13 cellular contexts compared by ENCODE assay signal in genomic region chr4:8160233-8160560, GRCh38. TPM values are rescaled to one million over a fixed set of nuclear protein-coding genes. Genes with fewer than 3 reads are reported as not detected.
DNase-seq lines count a peak whose midpoint lies in the region; ATAC-seq, FAIRE-seq and TF ChIP-seq lines count a peak whose summit lies in the region.
"Had no signal": no experiment of that assay in that cellular context is flagged by ENCODE, and none has a peak within 500 bp of the region (broad histone marks: within the 10 kb centered on the region; RNA-seq: fewer than 3 reads in every experiment).

No MANE protein-coding gene starts in this region.

- intact Hi-C loops in GM12878 (cut with micrococcal nuclease; ENCODE audit: unreplicated experiment): no loop called here

- no peak for FAIRE-seq in GM12878 (lab: Jason Lieb, UNC)
- FAIRE-seq: A549, HTR-8/SVneo had no signal

- 72% methylated on average over 4 of the region's 4 CpGs for WGBS in GM12878 (ENCODE audit: insufficient coverage, insufficient replicate concordance, low lambda C conversion rate, missing lambda C conversion rate)

- H3K4me1 Mint-ChIP-seq in nephron progenitor cell: peaks cover 22% of the 10 kb centered on the region

- CTCF ChIA-PET in GM12878 (lab: Yijun Ruan, JAX): no interaction called here

- peak overlapping the region; percentile 68; the same call in 1 of the 2 replicates for H3K9ac ChIP-seq in GM12878 (ENCODE audit: control insufficient read depth, insufficient read depth, low read length)

- no peak overlapping the region for H3K27ac Mint-ChIP-seq in nephron progenitor cell

- POLR2A ChIA-PET in GM12878 (lab: Charles Lee): interaction anchor here (1.1 kb wide), 1 partner anchor 12 kb away, joined by 3 read pairs; no protein-coding TSS in a partner anchor

- no peak overlapping the region for H2AFZ ChIP-seq in GM12878 (ENCODE audit: control insufficient read depth, low read depth, low read length)

- no peak overlapping the region for H3K27ac ChIP-seq in GM12878 (ENCODE audit: control insufficient read depth, insufficient read depth)

- H3K4me3 Mint-ChIP-seq in nephron progenitor cell: peak overlapping the region; percentile 78

- H3K9me3 ChIP-seq in GM12878 (replicated peaks; ENCODE audit: control insufficient read depth, insufficient read depth, low read length): no peaks in the 10 kb centered on the region
- H3K9me3 ChIP-seq: A549, right atrium auricular region had no signal

- no peaks in the 10 kb centered on the region for H3K9me3 Mint-ChIP-seq in nephron progenitor cell

- no peaks in the 10 kb centered on the region for H4K20me1 ChIP-seq in GM12878 (ENCODE audit: control insufficient read depth, insufficient read depth)

- in situ Hi-C loops in GM12878 (cut with MboI): no loop called here

- no peaks in the 10 kb centered on the region for H3K27me3 ChIP-seq in GM12878 (replicated peaks in 1 of 2; ENCODE audit: control insufficient read depth in 2 of 2, insufficient read depth in 2 of 2, low read length in 1 of 2)
- H3K27me3 ChIP-seq: right atrium auricular region had no signal

- no peaks in the 10 kb centered on the region; the same call in 1 of the 2 replicates for H3K79me2 ChIP-seq in GM12878 (ENCODE audit: control insufficient read depth, insufficient read depth, low read length)

- TF ChIP-seq POLR2A in GM12878 (IDR thresholded peaks at IDR 0.05; ENCODE audit: low read depth, low read length): no peak

- no peak for TF ChIP-seq RAD21 in GM12878 (IDR thresholded peaks at IDR 0.05; ENCODE audit: insufficient read depth, low read depth, low read length)

- no peak for TF ChIP-seq CTCF in GM12878 (IDR thresholded peaks at IDR 0.05 in 2 of 3, conservative IDR thresholded peaks at IDR 0.05 in 1 of 3; ENCODE audit: control insufficient read depth in 2 of 3, extremely low read depth in 1 of 3, insufficient read depth in 1 of 3, low read depth in 3 of 3, low read length in 3 of 3)
- no peak for TF ChIP-seq CTCF in nephron progenitor cell (IDR thresholded peaks at IDR 0.05)

- peak; percentile 20 for DNase-seq in NCI-H510A treated with DMSO at 0.1 percent for 48 hours (lab: John Stamatoyannopoulos, UW)
- no peak for DNase-seq in NCI-H510A (lab: John Stamatoyannopoulos, UW)
- DNase-seq in COLO668 (lab: John Stamatoyannopoulos, UW; ENCODE audit: unreplicated experiment): peak; percentile 50
- no peak for DNase-seq in GM12878 (ENCODE audit: low read depth, low spot score)
- DNase-seq in nephron progenitor cell: no peak
- no peak for DNase-seq in NCI-H1092 treated with DMSO at 0.1 percent for 48 hours (lab: John Stamatoyannopoulos, UW)
- DNase-seq in stimulated activated CD4-positive, alpha-beta T cell treated with anti-CD3 and anti-CD28 coated beads, Interleukin-1b, Interleukin-23, amount 100 ng/mL, for 48 hours: no peak
- DNase-seq: left colon; stimulated activated naive CD4-positive, alpha-beta T cell had no signal

- H3K4me3 ChIP-seq in GM12878: no peak overlapping the region

- TF ChIP-seq EP300 in GM12878 (IDR thresholded peaks at IDR 0.05; ENCODE audit: borderline replicate concordance in 1 of 2, control insufficient read depth in 1 of 2, low read depth in 2 of 2, low read length in 2 of 2): no peak

- H3K36me3 Mint-ChIP-seq in nephron progenitor cell (ENCODE audit: low read depth): no peaks in the 10 kb centered on the region

- RAD21 ChIA-PET in GM12878 (lab: Charles Lee; ENCODE audit: unreplicated experiment): no interaction called here

- peaks cover 92% of the 10 kb centered on the region for H3K27me3 Mint-ChIP-seq in nephron progenitor cell (ENCODE audit: low read depth, poor library complexity)

- peaks cover 5% of the 10 kb centered on the region for H3K4me1 ChIP-seq in GM12878 (ENCODE audit: control insufficient read depth, insufficient read depth, low read length)

- SMC1A ChIA-PET in GM12878 (lab: Charles Lee; ENCODE audit: uncharacterized antibody, unreplicated experiment): interaction anchor here (1.6 kb wide), 1 partner anchor 9 kb away, joined by 4 read pairs; no protein-coding TSS in a partner anchor

- ATAC-seq in GM12878 (no peak), HG02642 (IDR thresholded peaks at IDR 0.05; ENCODE audit: poor library complexity, unreplicated experiment) (no peak)
- ATAC-seq: A549, left colon had no signal

- peak overlapping the region; percentile 100; the same call in 1 of the 2 replicates for H3K4me2 ChIP-seq in GM12878 (ENCODE audit: control insufficient read depth, insufficient read depth)

- BruUV-seq in GM12878 (replicated peaks; lab: Mats Ljungman, UMichigan): no TSS peak

- H3K36me3 ChIP-seq in GM12878 (ENCODE audit: control insufficient read depth in 2 of 2, insufficient read depth in 2 of 2, low read length in 1 of 2): no peaks in the 10 kb centered on the region
- H3K36me3 ChIP-seq: right atrium auricular region had no signal

TF ChIP-seq in GM12878, 131 proteins besides CTCF, POLR2A, EP300 and RAD21:
- no peak for TF ChIP-seq MEF2B (IDR thresholded peaks at IDR 0.05; ENCODE audit: partially characterized antibody, poor library complexity, severe bottlenecking)

RNA-seq across cellular contexts. Expression of gene ABLIM2, which starts 1.6 kb away (rescaled TPM):
- 0.37 and 0.42 TPM in 2 replicates for total RNA-seq in GM12878 (2013; cell fraction: nucleolus; rRNA removed)
- total RNA-seq in GM12878 (2014; rRNA removed) (not detected in 2 replicates), GM12878 (2014; rRNA removed; fragmentation: Illumina TruSeq; extraction: Trizol) (not detected in 2 replicates), GM12878 (2021) (0.15 TPM in 1 of 2 replicates, not detected in the other)
- polyA plus RNA-seq in GM12878 (2011; ENCODE audit: low read depth): not detected
- polyA plus RNA-seq in GM12878 (2011; rRNA removed) (0.04 and 0.05 TPM in 2 replicates), GM12878 (2014; fragmentation: Illumina TruSeq; extraction: Trizol) (0.33 TPM in 1 of 2 replicates, not detected in the other), GM12878 (2014; fragmentation: Nextera tagmentation; extraction: Ambion mirVana) (under 1 TPM in 1 of 2 experiments, not detected in 1; 0.03 TPM), GM12878 (2014; rRNA removed) (not detected in 2 replicates), GM12878 (2016; fragmentation: Nextera tagmentation; extraction: Ambion mirVana) (not detected)
- 0.03 TPM in 2 replicates for polyA plus RNA-seq in GM12878 (2011; cell fraction: cytosol; rRNA removed)
- polyA plus RNA-seq in GM12878 (2011; cell fraction: nucleus; rRNA removed): 0.09 and 1.5 TPM in 2 replicates
- 0.07 and 0.14 TPM in 2 replicates for polyA plus RNA-seq in GM12878 (2012)
- not detected in 2 replicates for polyA minus RNA-seq in GM12878 (2011; rRNA and poly(A)+ RNA removed)
- not detected in 2 replicates for polyA minus RNA-seq in GM12878 (2011; cell fraction: cytosol; rRNA and poly(A)+ RNA removed)
- polyA minus RNA-seq in GM12878 (2011; cell fraction: nucleus; rRNA and poly(A)+ RNA removed): 0.29 TPM in 1 of 2 replicates, not detected in the other

RNA-seq across cellular contexts. Expression of gene SH3TC1, which starts 38.9 kb away (rescaled TPM):
- 199 and 223 TPM in 2 replicates for total RNA-seq in GM12878 (2013; cell fraction: nucleolus; rRNA removed)
- 30.4 and 33.1 TPM in 2 replicates for total RNA-seq in GM12878 (2014; rRNA removed)
- 14.6 and 15.4 TPM in 2 replicates for total RNA-seq in GM12878 (2014; rRNA removed; fragmentation: Illumina TruSeq; extraction: Trizol)
- 39.6 and 47.0 TPM in 2 replicates for total RNA-seq in GM12878 (2021)
- 11.1 TPM for polyA plus RNA-seq in GM12878 (2011; ENCODE audit: low read depth)
- polyA plus RNA-seq in GM12878 (2011; rRNA removed): 13.0 and 19.8 TPM in 2 replicates
- 23.9 and 42.0 TPM in 2 replicates for polyA plus RNA-seq in GM12878 (2011; cell fraction: cytosol; rRNA removed)
- polyA plus RNA-seq in GM12878 (2011; cell fraction: nucleus; rRNA removed): 186 and 189 TPM in 2 replicates
- polyA plus RNA-seq in GM12878 (2012): 21.8 and 26.5 TPM in 2 replicates
- polyA plus RNA-seq in GM12878 (2014; fragmentation: Illumina TruSeq; extraction: Trizol): 2.6 and 7.4 TPM in 2 replicates
- polyA plus RNA-seq in GM12878 (2014; fragmentation: Nextera tagmentation; extraction: Ambion mirVana): under 1 TPM; 0.19 to 0.62 TPM
- 28.4 and 31.8 TPM in 2 replicates for polyA plus RNA-seq in GM12878 (2014; rRNA removed)
- 10 to 100 TPM; 17.0 to 19.8 TPM for polyA plus RNA-seq in GM12878 (2016; fragmentation: Nextera tagmentation; extraction: Ambion mirVana)
- polyA minus RNA-seq in GM12878 (2011; rRNA and poly(A)+ RNA removed): 23.7 and 77.3 TPM in 2 replicates
- polyA minus RNA-seq in GM12878 (2011; cell fraction: cytosol; rRNA and poly(A)+ RNA removed): 22.4 and 33.3 TPM in 2 replicates
- 101 and 153 TPM in 2 replicates for polyA minus RNA-seq in GM12878 (2011; cell fraction: nucleus; rRNA and poly(A)+ RNA removed)

Comparison
In these comparisons a context has a peak if more than half of its experiments do, and no peak if none do; other contexts are left out.
1. DNase-seq: peak in NCI-H510A treated with DMSO at 0.1 percent for 48 hours (single experiment) and COLO668 (single experiment); none in NCI-H510A (single experiment), GM12878 (single experiment), nephron progenitor cell (single experiment), NCI-H1092 treated with DMSO at 0.1 percent for 48 hours (single experiment) and stimulated activated CD4-positive, alpha-beta T cell treated with anti-CD3 and anti-CD28 coated beads, Interleukin-1b, Interleukin-23, amount 100 ng/mL, for 48 hours (single experiment).